ENCODE assay signal across 1 cellular context in the genomic region with DNA sequence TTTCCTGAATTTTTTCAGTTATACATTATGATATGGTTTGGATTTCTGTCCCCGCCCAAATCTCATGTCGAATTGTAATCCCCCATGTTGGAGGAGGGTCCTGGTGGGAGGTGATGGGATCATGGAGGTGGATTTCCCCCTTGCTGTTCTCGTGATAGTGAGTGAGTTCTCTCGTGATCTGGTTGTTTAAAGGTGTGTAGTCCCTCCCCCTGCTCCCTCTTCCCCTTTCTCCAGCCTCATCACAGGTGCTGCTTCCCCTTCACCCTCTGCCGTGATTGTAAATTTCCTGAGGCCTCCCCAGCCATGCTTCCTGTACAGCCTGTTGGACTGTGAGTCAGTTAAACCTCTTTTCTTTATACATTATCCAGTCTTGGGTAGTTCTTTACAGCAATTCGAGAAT.
TF ChIP-seq lines count a peak whose summit lies in the region.

No MANE protein-coding gene starts in this region.

TF ChIP-seq in GM23338, 12 proteins besides CTCF, POLR2A, EP300 and RAD21 (continued from another document):
- TF ChIP-seq POLR2AphosphoS5 (IDR thresholded peaks at IDR 0.05; ENCODE audit: low read depth) = no peak
